In genomic region chr3:81910244-81910852, GRCh38 we compare ENCODE assay signal across 8 cellular contexts.
A peak's percentile ranks its signal among the peaks of the same experiment; 100 is the strongest.
DNase-seq lines count a peak whose midpoint lies in the region; ATAC-seq, FAIRE-seq and TF ChIP-seq lines count a peak whose summit lies in the region.

No MANE protein-coding gene starts in this region.

- no peak overlapping the region for H2AFZ ChIP-seq in keratinocyte (ENCODE audit: control insufficient read depth, low read length)

- peak; percentile 74 for ATAC-seq in Right ventricle myocardium superior (ENCODE audit: poor library complexity)
- no peak for ATAC-seq in right cardiac atrium
- ATAC-seq in upper lobe of right lung: peak; percentile 64

- no peaks in the 10 kb centered on the region for H3K36me3 ChIP-seq in keratinocyte (ENCODE audit: control insufficient read depth in 2 of 2, extremely low read depth in 1 of 2, insufficient read depth in 2 of 2, low read length in 2 of 2)
- no peaks in the 10 kb centered on the region for H3K36me3 ChIP-seq in upper lobe of right lung

- H3K27ac ChIP-seq in right cardiac atrium (ENCODE audit: low read length): no peak overlapping the region
- no peak overlapping the region for H3K27ac ChIP-seq in keratinocyte (ENCODE audit: control insufficient read depth, insufficient read depth, low read length)
- no peak overlapping the region for H3K27ac ChIP-seq in upper lobe of right lung

- intact Hi-C loops in Right ventricle myocardium superior (cut with DNase I) (no loop called here), right cardiac atrium (cut with DNase I) (no loop called here), upper lobe of right lung (cut with DNase I) (no loop called here)

- no peaks in the 10 kb centered on the region for H4K20me1 ChIP-seq in keratinocyte (ENCODE audit: control insufficient read depth, extremely low read depth, insufficient read depth, low read length)

- dilution Hi-C loops in keratinocyte (cut with MboI; ENCODE audit: extremely low pct_ligation_motif_present, low sequenced_read_pairs): no loop called here

- no peaks in the 10 kb centered on the region for H3K9me3 ChIP-seq in right cardiac atrium (ENCODE audit: control insufficient read depth, low read length)
- H3K9me3 ChIP-seq in keratinocyte (ENCODE audit: control insufficient read depth, low read depth, low read length): no peaks in the 10 kb centered on the region
- H3K9me3 ChIP-seq in upper lobe of right lung: no peaks in the 10 kb centered on the region

- no peaks in the 10 kb centered on the region for H3K4me1 ChIP-seq in right cardiac atrium (ENCODE audit: control insufficient read depth, insufficient read depth, low read length)
- H3K4me1 ChIP-seq in keratinocyte (ENCODE audit: control insufficient read depth, extremely low read depth, insufficient read depth, low read length): no peaks in the 10 kb centered on the region
- H3K4me1 ChIP-seq in upper lobe of right lung: no peaks in the 10 kb centered on the region

- no peak for TF ChIP-seq POLR2A in H54 (IDR thresholded peaks at IDR 0.05; ENCODE audit: low read depth, low read length)

- H3K79me2 ChIP-seq in keratinocyte (ENCODE audit: control insufficient read depth, insufficient read depth, low read length): no peaks in the 10 kb centered on the region

- no peak overlapping the region for H3K9ac ChIP-seq in keratinocyte (ENCODE audit: control insufficient read depth, extremely low read depth, insufficient read depth, low read length)

- H3K4me3 ChIP-seq in right cardiac atrium (ENCODE audit: low read length) (no peak overlapping the region), keratinocyte (ENCODE audit: control insufficient read depth in 2 of 3, extremely low read depth in 1 of 3, insufficient read depth in 2 of 3, low read depth in 1 of 3, low read length in 3 of 3) (no peak overlapping the region), upper lobe of right lung (no peak overlapping the region)

- peak; percentile 71 for FAIRE-seq in H54 (lab: Jason Lieb, UNC)
- peak; percentile 26 for FAIRE-seq in keratinocyte (lab: Jason Lieb, UNC)

- DNase-seq in Right ventricle myocardium superior (no peak), right cardiac atrium (no peak), H54 (ENCODE audit: insufficient read length, low spot score) (no peak), NAMALWA (ENCODE audit: low spot score) (peak; percentile 61), amniotic epithelial cell (ENCODE audit: low read depth) (peak; percentile 19), keratinocyte (ENCODE audit: low read depth, low spot score) (peak; percentile 1), upper lobe of right lung (no peak), ecto neural progenitor cell (ENCODE audit: low spot score) (no peak)

- H3K27me3 ChIP-seq in right cardiac atrium (ENCODE audit: control insufficient read depth, insufficient read depth) (no peaks in the 10 kb centered on the region), keratinocyte (ENCODE audit: control insufficient read depth, extremely low read depth, insufficient read depth, low read length) (no peaks in the 10 kb centered on the region), upper lobe of right lung (no peaks in the 10 kb centered on the region)

- no peak overlapping the region for H3K4me2 ChIP-seq in keratinocyte (ENCODE audit: control insufficient read depth, extremely low read depth, insufficient read depth, low read depth, low read length)

- 25% methylated on average over 5 of the region's 5 CpGs for WGBS in right cardiac atrium

- TF ChIP-seq CTCF in keratinocyte (optimal IDR thresholded peaks at IDR 0.05 in 1 of 3, IDR thresholded peaks at IDR 0.05 in 1 of 3, conservative IDR thresholded peaks at IDR 0.05 in 1 of 3; ENCODE audit: extremely low read depth in 1 of 3, insufficient read depth in 2 of 3, low read length in 3 of 3): peak; percentile 66 to 74 (median 67)
- TF ChIP-seq CTCF in upper lobe of right lung (IDR thresholded peaks at IDR 0.05): peak; percentile 82

- H3K9me1 ChIP-seq in keratinocyte (ENCODE audit: control insufficient read depth, extremely low read depth, insufficient read depth, low read length): no peaks in the 10 kb centered on the region

Comparison
In these comparisons a context has a peak if more than half of its experiments do, and no peak if none do; other contexts are left out.
1. ATAC-seq: peak in Right ventricle myocardium superior (single experiment) and upper lobe of right lung (single experiment); none in right cardiac atrium (0 of 2).
2. DNase-seq: peak in NAMALWA (single experiment), amniotic epithelial cell (single experiment) and keratinocyte (single experiment); none in Right ventricle myocardium superior (single experiment), right cardiac atrium (0 of 3), H54 (single experiment), upper lobe of right lung (single experiment) and ecto neural progenitor cell (single experiment).